Comparison of ENCODE assay signal across 15 cellular contexts in the genomic region with DNA sequence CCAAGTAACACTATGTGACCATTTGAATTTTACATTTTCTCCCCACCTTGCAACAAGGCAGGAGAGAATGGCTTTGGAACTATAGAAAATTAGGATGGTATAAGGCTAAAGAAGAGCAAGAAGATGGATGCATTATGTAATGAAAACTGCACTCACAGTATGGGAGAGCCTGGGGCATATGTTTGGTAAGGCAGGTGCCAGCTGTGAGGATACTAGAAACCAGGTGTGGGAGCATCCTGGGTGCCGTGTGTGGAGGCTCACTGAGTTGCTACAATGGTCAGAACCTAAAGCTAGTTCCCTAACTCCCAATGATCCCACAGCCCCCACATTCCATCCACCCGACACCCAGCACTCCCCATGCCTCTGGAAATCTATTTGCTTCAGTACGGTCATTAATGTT. TPM values are rescaled to one million over a fixed set of nuclear protein-coding genes. Genes with fewer than 3 reads are reported as not detected.
A peak's percentile ranks its signal among the peaks of the same experiment; 100 is the strongest.
DNase-seq lines count a peak whose midpoint lies in the region; ATAC-seq and TF ChIP-seq lines count a peak whose summit lies in the region.
"Had no signal": no experiment of that assay in that cellular context is flagged by ENCODE, and none has a peak within 500 bp of the region (broad histone marks: within the 10 kb centered on the region; RNA-seq: fewer than 3 reads in every experiment).

No MANE protein-coding gene starts in this region.

- TF ChIP-seq CTCF in Loucy (conservative IDR thresholded peaks at IDR 0.05; ENCODE audit: low read length) = no peak

- no peak overlapping the region for H3K4me3 Mint-ChIP-seq in activated T-cell treated with anti-CD3 and anti-CD28 coated beads, Interleukin-2, amount 50 U/mL, for 24 hours
- peak overlapping the region; percentile 66 for H3K4me3 Mint-ChIP-seq in activated T-helper 17 cell treated with anti-CD3 and anti-CD28 coated beads, Interleukin-2, amount 50 U/mL, for 72 hours
- H3K4me3 Mint-ChIP-seq: H9, neural crest cell had no signal

- H3K27me3 ChIP-seq in Loucy (ENCODE audit: insufficient read depth, low read length, poor library complexity, severe bottlenecking) = no peaks in the 10 kb centered on the region
- H3K27me3 ChIP-seq: breast epithelium, dorsolateral prefrontal cortex, esophagus squamous epithelium, SJSA1 had no signal

- peaks cover 18% of the 10 kb centered on the region for H3K36me3 Mint-ChIP-seq in activated T-cell treated with anti-CD3 and anti-CD28 coated beads, Interleukin-2, amount 50 U/mL, for 24 hours (ENCODE audit: low read depth)
- H3K36me3 Mint-ChIP-seq in activated T-helper 17 cell treated with anti-CD3 and anti-CD28 coated beads, Interleukin-2, amount 50 U/mL, for 72 hours (ENCODE audit: low read depth) = no peaks in the 10 kb centered on the region

- peaks cover 77% of the 10 kb centered on the region for H3K4me1 ChIP-seq in Loucy (ENCODE audit: insufficient read depth, low read length, poor library complexity, severe bottlenecking)
- H3K4me1 ChIP-seq: breast epithelium, SJSA1 had no signal

- ATAC-seq in activated T-helper 17 cell treated with anti-CD3 and anti-CD28 coated beads, Interleukin-2, amount 50 U/mL, for 72 hours (replicated peaks) = no peak
- no peak for ATAC-seq in HG03108 (IDR thresholded peaks at IDR 0.05; ENCODE audit: unreplicated experiment)

- H3K27ac ChIP-seq in skin epidermis = peak overlapping the region in 12 of 21 experiments; percentile 6 to 86 (median 49)
- H3K27ac ChIP-seq: breast epithelium, SJSA1 had no signal

- DNase-seq in activated T-cell treated with anti-CD3 and anti-CD28 coated beads, Interleukin-2, amount 50 U/mL, for 24 hours = no peak
- no peak for DNase-seq in activated T-cell treated with anti-CD3 and anti-CD28 coated beads, Interleukin-2, amount 50 U/mL, for 48 hours
- DNase-seq in NCI-H2029 treated with DMSO at 0.1 percent for 48 hours (lab: John Stamatoyannopoulos, UW) (no peak), NCI-H1417 treated with DMSO at 0.1 percent for 48 hours (lab: John Stamatoyannopoulos, UW) (no peak)
- DNase-seq: dorsolateral prefrontal cortex, esophagus squamous epithelium, H9, NCI-H446 had no signal

- peak overlapping the region; percentile 85 for H3K9ac ChIP-seq in Loucy (ENCODE audit: low read depth, low read length, poor library complexity, severe bottlenecking)

- peaks cover 27% of the 10 kb centered on the region; the same call in 1 of the 2 replicates for H3K36me3 ChIP-seq in Loucy (ENCODE audit: insufficient read depth, low read length)
- H3K36me3 ChIP-seq: breast epithelium, esophagus squamous epithelium, SJSA1 had no signal

- no peaks in the 10 kb centered on the region for H3K9me2 ChIP-seq in Loucy (replicated peaks; ENCODE audit: low read depth, low read length)

- peaks cover 27% of the 10 kb centered on the region for H3F3A ChIP-seq in Loucy (ENCODE audit: low read depth)

- H3K27ac Mint-ChIP-seq in activated T-cell treated with anti-CD3 and anti-CD28 coated beads, Interleukin-2, amount 50 U/mL, for 24 hours = peak overlapping the region; percentile 86
- H3K27ac Mint-ChIP-seq in activated T-helper 17 cell treated with anti-CD3 and anti-CD28 coated beads, Interleukin-2, amount 50 U/mL, for 72 hours = peak overlapping the region; percentile 58
- H3K27ac Mint-ChIP-seq: H9 had no signal

- H3K79me2 ChIP-seq in Loucy (ENCODE audit: insufficient read depth, low read length) = peaks cover 78% of the 10 kb centered on the region

- H4K20me1 ChIP-seq in Loucy (ENCODE audit: insufficient read depth, low read length, poor library complexity, severe bottlenecking) = no peaks in the 10 kb centered on the region

- H3K4me1 Mint-ChIP-seq in activated T-cell treated with anti-CD3 and anti-CD28 coated beads, Interleukin-2, amount 50 U/mL, for 24 hours (ENCODE audit: low read depth) = peaks cover 86% of the 10 kb centered on the region
- peaks cover 31% of the 10 kb centered on the region for H3K4me1 Mint-ChIP-seq in activated T-helper 17 cell treated with anti-CD3 and anti-CD28 coated beads, Interleukin-2, amount 50 U/mL, for 72 hours
- H3K4me1 Mint-ChIP-seq: H9 had no signal

- peak overlapping the region; percentile 67 for H3K4me3 ChIP-seq in Loucy (ENCODE audit: low read length, poor library complexity, severe bottlenecking)
- no peak overlapping the region for H3K4me3 ChIP-seq in skin epidermis
- H3K4me3 ChIP-seq: breast epithelium, dorsolateral prefrontal cortex, esophagus squamous epithelium, SJSA1 had no signal

- no peaks in the 10 kb centered on the region for H3K9me3 ChIP-seq in Loucy (ENCODE audit: insufficient read depth, low read depth, low read length)
- H3K9me3 ChIP-seq: breast epithelium, esophagus squamous epithelium, SJSA1 had no signal

- no peaks in the 10 kb centered on the region for H3K9me3 Mint-ChIP-seq in activated T-cell treated with anti-CD3 and anti-CD28 coated beads, Interleukin-2, amount 50 U/mL, for 24 hours
- H3K9me3 Mint-ChIP-seq in activated T-helper 17 cell treated with anti-CD3 and anti-CD28 coated beads, Interleukin-2, amount 50 U/mL, for 72 hours = no peaks in the 10 kb centered on the region
- H3K9me3 Mint-ChIP-seq: H9, neural crest cell had no signal

- H3K4me2 ChIP-seq in Loucy (ENCODE audit: low read depth, low read length, poor library complexity, severe bottlenecking) = peak overlapping the region; percentile 92

- no peaks in the 10 kb centered on the region for H3K27me3 Mint-ChIP-seq in activated T-cell treated with anti-CD3 and anti-CD28 coated beads, Interleukin-2, amount 50 U/mL, for 24 hours
- no peaks in the 10 kb centered on the region for H3K27me3 Mint-ChIP-seq in activated T-helper 17 cell treated with anti-CD3 and anti-CD28 coated beads, Interleukin-2, amount 50 U/mL, for 72 hours

- no peak overlapping the region for H2AFZ ChIP-seq in Loucy (ENCODE audit: low read length)

RNA-seq across cellular contexts. Expression of a gene that starts 42.9 kb away (rescaled TPM):
- 10 to 100 TPM in 1 of 2 donors, 1 to 10 TPM in 1; 7.0 to 10.6 TPM for total RNA-seq in activated T-helper 17 cell treated with anti-CD3 and anti-CD28 coated beads, Interleukin-2, amount 50 U/mL, for 72 hours
